ENCODE assay signal across 1 cellular context in the genomic region with DNA sequence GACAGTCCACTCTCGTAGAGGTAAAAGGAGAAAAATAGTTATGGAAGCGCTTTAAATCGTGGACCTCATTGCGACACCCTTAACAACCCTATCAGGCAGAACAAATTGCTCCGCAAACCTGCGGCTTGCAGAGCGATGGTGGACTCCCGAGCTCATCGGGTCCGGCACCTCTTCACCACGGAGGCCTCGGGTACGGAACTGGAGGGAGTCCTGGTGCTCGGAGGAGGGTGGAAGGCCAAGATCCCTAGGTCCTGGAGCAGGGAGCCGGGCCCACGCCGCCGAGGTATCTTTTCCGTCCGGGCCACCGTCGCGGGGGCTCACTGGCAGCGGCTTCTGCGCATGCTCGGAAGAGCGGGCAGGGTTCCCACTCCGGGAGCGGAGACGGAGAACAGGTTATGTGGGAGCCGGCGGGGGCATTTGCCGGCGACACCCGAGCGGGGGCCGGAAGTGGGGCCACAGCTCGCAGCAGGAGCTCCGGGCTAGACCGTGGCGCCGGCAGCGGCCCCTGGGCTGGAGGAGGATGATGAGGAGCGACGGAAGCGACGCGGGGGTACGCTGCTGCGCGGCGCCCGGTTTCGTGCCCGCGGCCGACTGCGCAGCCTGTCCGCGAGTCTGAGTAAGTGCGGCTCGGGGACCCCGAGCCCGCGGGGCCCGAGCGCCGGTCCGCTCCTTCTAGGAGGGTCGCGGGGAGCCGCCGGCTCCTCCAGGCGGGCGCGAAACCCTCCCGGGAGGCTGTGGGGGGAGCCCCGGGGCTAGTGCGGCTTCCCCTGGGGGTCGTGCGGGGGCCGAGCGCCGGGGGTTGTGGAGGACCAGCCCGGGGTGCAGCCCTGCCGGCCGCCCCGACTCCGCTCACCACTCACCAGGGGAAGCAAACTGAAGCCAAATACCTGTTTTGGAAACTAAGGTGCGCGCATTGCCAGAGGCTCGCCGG.
TF ChIP-seq lines count a peak whose summit lies in the region.

A gene (plus strand): TSS at position 349 of the 931 bp plus-strand sequence. CDS start 10,827 bp downstream, outside the sequence.

TF ChIP-seq in HepG2, 621 proteins besides CTCF, POLR2A, EP300 and RAD21 (continued from another document and continues in another):
- TF ChIP-seq, protein P1, sequence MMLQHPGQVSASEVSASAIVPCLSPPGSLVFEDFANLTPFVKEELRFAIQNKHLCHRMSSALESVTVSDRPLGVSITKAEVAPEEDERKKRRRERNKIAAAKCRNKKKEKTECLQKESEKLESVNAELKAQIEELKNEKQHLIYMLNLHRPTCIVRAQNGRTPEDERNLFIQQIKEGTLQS (CRISPR knock-in tag; IDR thresholded peaks at IDR 0.05), result no peak
- no peak for TF ChIP-seq SP1 (IDR thresholded peaks at IDR 0.05)
- TF ChIP-seq SP1 (CRISPR knock-in tag; IDR thresholded peaks at IDR 0.05), result 0 out of 2 replicates have a peak, but pooled peaks have one; percentile 7
- TF ChIP-seq SRSF9 (IDR thresholded peaks at IDR 0.05; ENCODE audit: borderline replicate concordance, insufficient read depth, low read depth, low read length, poor library complexity, severe bottlenecking), result no peak
- no peak for TF ChIP-seq ZNF160 (CRISPR knock-in tag; IDR thresholded peaks at IDR 0.05)
- TF ChIP-seq SCMH1 (CRISPR knock-in tag; IDR thresholded peaks at IDR 0.05; ENCODE audit: borderline replicate concordance), result no peak
- TF ChIP-seq JUNB (CRISPR knock-in tag; IDR thresholded peaks at IDR 0.05; ENCODE audit: borderline replicate concordance), result no peak
- TF ChIP-seq, protein P2, sequence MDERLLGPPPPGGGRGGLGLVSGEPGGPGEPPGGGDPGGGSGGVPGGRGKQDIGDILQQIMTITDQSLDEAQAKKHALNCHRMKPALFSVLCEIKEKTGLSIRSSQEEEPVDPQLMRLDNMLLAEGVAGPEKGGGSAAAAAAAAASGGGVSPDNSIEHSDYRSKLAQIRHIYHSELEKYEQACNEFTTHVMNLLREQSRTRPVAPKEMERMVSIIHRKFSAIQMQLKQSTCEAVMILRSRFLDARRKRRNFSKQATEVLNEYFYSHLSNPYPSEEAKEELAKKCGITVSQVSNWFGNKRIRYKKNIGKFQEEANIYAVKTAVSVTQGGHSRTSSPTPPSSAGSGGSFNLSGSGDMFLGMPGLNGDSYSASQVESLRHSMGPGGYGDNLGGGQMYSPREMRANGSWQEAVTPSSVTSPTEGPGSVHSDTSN (CRISPR knock-in tag; IDR thresholded peaks at IDR 0.05), result no peak
- TF ChIP-seq MXI1 (IDR thresholded peaks at IDR 0.05; ENCODE audit: borderline replicate concordance, low read depth, low read length), result peak; percentile 64; the same call in 1 of the 3 replicates
- TF ChIP-seq ZNF331 (CRISPR knock-in tag; IDR thresholded peaks at IDR 0.05), result peak; percentile 63; the same call in 1 of the 2 replicates
- no peak for TF ChIP-seq PLRG1 (conservative IDR thresholded peaks at IDR 0.05)
- TF ChIP-seq TBX2 (CRISPR knock-in tag; IDR thresholded peaks at IDR 0.05; ENCODE audit: borderline replicate concordance), result peak; percentile 67
- TF ChIP-seq, protein P3, sequence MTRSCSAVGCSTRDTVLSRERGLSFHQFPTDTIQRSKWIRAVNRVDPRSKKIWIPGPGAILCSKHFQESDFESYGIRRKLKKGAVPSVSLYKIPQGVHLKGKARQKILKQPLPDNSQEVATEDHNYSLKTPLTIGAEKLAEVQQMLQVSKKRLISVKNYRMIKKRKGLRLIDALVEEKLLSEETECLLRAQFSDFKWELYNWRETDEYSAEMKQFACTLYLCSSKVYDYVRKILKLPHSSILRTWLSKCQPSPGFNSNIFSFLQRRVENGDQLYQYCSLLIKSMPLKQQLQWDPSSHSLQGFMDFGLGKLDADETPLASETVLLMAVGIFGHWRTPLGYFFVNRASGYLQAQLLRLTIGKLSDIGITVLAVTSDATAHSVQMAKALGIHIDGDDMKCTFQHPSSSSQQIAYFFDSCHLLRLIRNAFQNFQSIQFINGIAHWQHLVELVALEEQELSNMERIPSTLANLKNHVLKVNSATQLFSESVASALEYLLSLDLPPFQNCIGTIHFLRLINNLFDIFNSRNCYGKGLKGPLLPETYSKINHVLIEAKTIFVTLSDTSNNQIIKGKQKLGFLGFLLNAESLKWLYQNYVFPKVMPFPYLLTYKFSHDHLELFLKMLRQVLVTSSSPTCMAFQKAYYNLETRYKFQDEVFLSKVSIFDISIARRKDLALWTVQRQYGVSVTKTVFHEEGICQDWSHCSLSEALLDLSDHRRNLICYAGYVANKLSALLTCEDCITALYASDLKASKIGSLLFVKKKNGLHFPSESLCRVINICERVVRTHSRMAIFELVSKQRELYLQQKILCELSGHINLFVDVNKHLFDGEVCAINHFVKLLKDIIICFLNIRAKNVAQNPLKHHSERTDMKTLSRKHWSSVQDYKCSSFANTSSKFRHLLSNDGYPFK (CRISPR knock-in tag; IDR thresholded peaks at IDR 0.05; ENCODE audit: borderline replicate concordance), result peak; percentile 77; the same call in 1 of the 2 replicates
- TF ChIP-seq, protein P4, sequence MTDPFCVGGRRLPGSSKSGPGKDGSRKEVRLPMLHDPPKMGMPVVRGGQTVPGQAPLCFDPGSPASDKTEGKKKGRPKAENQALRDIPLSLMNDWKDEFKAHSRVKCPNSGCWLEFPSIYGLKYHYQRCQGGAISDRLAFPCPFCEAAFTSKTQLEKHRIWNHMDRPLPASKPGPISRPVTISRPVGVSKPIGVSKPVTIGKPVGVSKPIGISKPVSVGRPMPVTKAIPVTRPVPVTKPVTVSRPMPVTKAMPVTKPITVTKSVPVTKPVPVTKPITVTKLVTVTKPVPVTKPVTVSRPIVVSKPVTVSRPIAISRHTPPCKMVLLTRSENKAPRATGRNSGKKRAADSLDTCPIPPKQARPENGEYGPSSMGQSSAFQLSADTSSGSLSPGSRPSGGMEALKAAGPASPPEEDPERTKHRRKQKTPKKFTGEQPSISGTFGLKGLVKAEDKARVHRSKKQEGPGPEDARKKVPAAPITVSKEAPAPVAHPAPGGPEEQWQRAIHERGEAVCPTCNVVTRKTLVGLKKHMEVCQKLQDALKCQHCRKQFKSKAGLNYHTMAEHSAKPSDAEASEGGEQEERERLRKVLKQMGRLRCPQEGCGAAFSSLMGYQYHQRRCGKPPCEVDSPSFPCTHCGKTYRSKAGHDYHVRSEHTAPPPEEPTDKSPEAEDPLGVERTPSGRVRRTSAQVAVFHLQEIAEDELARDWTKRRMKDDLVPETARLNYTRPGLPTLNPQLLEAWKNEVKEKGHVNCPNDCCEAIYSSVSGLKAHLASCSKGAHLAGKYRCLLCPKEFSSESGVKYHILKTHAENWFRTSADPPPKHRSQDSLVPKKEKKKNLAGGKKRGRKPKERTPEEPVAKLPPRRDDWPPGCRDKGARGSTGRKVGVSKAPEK (CRISPR knock-in tag; IDR thresholded peaks at IDR 0.05; ENCODE audit: borderline replicate concordance), result no peak
- no peak for TF ChIP-seq ZFP90 (CRISPR knock-in tag; IDR thresholded peaks at IDR 0.05; ENCODE audit: borderline replicate concordance)
- TF ChIP-seq, protein P5, sequence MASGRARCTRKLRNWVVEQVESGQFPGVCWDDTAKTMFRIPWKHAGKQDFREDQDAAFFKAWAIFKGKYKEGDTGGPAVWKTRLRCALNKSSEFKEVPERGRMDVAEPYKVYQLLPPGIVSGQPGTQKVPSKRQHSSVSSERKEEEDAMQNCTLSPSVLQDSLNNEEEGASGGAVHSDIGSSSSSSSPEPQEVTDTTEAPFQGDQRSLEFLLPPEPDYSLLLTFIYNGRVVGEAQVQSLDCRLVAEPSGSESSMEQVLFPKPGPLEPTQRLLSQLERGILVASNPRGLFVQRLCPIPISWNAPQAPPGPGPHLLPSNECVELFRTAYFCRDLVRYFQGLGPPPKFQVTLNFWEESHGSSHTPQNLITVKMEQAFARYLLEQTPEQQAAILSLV (CRISPR knock-in tag; IDR thresholded peaks at IDR 0.05; ENCODE audit: borderline replicate concordance), result peak; percentile 51; the same call in 1 of the 2 replicates
- TF ChIP-seq ZNF841 (CRISPR knock-in tag; IDR thresholded peaks at IDR 0.05; ENCODE audit: borderline replicate concordance), result peak; percentile 25; the same call in 1 of the 2 replicates
- TF ChIP-seq NKX3-1 (CRISPR knock-in tag; IDR thresholded peaks at IDR 0.05), result 0 out of 2 replicates have a peak, but pooled peaks have one; percentile 39
- TF ChIP-seq, protein P6, sequence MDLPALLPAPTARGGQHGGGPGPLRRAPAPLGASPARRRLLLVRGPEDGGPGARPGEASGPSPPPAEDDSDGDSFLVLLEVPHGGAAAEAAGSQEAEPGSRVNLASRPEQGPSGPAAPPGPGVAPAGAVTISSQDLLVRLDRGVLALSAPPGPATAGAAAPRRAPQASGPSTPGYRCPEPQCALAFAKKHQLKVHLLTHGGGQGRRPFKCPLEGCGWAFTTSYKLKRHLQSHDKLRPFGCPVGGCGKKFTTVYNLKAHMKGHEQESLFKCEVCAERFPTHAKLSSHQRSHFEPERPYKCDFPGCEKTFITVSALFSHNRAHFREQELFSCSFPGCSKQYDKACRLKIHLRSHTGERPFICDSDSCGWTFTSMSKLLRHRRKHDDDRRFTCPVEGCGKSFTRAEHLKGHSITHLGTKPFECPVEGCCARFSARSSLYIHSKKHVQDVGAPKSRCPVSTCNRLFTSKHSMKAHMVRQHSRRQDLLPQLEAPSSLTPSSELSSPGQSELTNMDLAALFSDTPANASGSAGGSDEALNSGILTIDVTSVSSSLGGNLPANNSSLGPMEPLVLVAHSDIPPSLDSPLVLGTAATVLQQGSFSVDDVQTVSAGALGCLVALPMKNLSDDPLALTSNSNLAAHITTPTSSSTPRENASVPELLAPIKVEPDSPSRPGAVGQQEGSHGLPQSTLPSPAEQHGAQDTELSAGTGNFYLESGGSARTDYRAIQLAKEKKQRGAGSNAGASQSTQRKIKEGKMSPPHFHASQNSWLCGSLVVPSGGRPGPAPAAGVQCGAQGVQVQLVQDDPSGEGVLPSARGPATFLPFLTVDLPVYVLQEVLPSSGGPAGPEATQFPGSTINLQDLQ (CRISPR knock-in tag; IDR thresholded peaks at IDR 0.05), result no peak
- no peak for TF ChIP-seq ZNF564 (CRISPR knock-in tag; IDR thresholded peaks at IDR 0.05)
- TF ChIP-seq TBX3 (IDR thresholded peaks at IDR 0.05; ENCODE audit: borderline replicate concordance), result no peak
- no peak for TF ChIP-seq ARNT (IDR thresholded peaks at IDR 0.05)
- TF ChIP-seq ZNF629 (CRISPR knock-in tag; conservative IDR thresholded peaks at IDR 0.05), result no peak
- TF ChIP-seq, protein P7, sequence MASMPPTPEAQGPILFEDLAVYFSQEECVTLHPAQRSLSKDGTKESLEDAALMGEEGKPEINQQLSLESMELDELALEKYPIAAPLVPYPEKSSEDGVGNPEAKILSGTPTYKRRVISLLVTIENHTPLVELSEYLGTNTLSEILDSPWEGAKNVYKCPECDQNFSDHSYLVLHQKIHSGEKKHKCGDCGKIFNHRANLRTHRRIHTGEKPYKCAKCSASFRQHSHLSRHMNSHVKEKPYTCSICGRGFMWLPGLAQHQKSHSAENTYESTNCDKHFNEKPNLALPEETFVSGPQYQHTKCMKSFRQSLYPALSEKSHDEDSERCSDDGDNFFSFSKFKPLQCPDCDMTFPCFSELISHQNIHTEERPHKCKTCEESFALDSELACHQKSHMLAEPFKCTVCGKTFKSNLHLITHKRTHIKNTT (CRISPR knock-in tag; IDR thresholded peaks at IDR 0.05), result no peak
- TF ChIP-seq NFKB2 (CRISPR knock-in tag; IDR thresholded peaks at IDR 0.05; ENCODE audit: borderline replicate concordance), result peak; percentile 78; the same call in 1 of the 2 replicates
- TF ChIP-seq, protein P8, sequence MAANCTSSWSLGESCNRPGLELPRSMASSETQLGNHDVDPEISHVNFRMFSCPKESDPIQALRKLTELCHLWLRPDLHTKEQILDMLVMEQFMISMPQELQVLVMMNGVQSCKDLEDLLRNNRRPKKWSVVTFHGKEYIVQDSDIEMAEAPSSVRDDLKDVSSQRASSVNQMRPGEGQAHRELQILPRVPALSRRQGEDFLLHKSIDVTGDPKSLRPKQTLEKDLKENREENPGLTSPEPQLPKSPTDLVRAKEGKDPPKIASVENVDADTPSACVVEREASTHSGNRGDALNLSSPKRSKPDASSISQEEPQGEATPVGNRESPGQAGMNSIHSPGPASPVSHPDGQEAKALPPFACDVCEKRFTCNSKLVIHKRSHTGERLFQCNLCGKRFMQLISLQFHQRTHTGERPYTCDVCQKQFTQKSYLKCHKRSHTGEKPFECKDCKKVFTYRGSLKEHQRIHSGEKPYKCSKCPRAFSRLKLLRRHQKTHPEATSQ (CRISPR knock-in tag; IDR thresholded peaks at IDR 0.05; ENCODE audit: borderline replicate concordance), result 0 out of 2 replicates have a peak, but pooled peaks have one; percentile 56
- TF ChIP-seq, protein P9, sequence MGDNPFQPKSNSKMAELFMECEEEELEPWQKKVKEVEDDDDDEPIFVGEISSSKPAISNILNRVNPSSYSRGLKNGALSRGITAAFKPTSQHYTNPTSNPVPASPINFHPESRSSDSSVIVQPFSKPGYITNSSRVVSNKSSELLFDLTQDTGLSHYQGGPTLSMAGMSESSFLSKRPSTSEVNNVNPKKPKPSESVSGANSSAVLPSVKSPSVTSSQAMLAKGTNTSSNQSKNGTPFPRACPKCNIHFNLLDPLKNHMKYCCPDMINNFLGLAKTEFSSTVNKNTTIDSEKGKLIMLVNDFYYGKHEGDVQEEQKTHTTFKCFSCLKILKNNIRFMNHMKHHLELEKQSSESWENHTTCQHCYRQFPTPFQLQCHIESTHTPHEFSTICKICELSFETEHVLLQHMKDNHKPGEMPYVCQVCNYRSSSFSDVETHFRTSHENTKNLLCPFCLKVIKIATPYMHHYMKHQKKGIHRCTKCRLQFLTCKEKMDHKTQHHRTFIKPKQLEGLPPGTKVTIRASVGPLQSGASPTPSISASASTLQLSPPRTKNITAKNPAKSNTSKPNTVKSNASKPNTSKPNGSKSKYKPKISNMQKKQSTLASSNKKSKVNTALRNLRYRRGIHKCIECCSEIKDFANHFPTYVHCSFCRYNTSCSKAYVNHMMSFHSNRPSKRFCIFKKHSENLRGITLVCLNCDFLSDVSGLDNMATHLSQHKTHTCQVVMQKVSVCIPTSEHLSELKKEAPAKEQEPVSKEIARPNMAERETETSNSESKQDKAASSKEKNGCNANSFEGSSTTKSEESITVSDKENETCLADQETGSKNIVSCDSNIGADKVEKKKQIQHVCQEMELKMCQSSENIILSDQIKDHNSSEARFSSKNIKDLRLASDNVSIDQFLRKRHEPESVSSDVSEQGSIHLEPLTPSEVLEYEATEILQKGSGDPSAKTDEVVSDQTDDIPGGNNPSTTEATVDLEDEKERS (CRISPR knock-in tag; IDR thresholded peaks at IDR 0.05), result peak; percentile 90
- no peak for TF ChIP-seq SMARCC2 (IDR thresholded peaks at IDR 0.05)
- TF ChIP-seq ZNF431 (CRISPR knock-in tag; IDR thresholded peaks at IDR 0.05; ENCODE audit: borderline replicate concordance, low read depth), result no peak
- no peak; the same call in 1 of the 2 replicates for TF ChIP-seq ZNF350 (CRISPR knock-in tag; IDR thresholded peaks at IDR 0.05; ENCODE audit: borderline replicate concordance, low read depth)
- TF ChIP-seq ZNF12 (CRISPR knock-in tag; IDR thresholded peaks at IDR 0.05), result peak; percentile 55
- TF ChIP-seq, protein P10, sequence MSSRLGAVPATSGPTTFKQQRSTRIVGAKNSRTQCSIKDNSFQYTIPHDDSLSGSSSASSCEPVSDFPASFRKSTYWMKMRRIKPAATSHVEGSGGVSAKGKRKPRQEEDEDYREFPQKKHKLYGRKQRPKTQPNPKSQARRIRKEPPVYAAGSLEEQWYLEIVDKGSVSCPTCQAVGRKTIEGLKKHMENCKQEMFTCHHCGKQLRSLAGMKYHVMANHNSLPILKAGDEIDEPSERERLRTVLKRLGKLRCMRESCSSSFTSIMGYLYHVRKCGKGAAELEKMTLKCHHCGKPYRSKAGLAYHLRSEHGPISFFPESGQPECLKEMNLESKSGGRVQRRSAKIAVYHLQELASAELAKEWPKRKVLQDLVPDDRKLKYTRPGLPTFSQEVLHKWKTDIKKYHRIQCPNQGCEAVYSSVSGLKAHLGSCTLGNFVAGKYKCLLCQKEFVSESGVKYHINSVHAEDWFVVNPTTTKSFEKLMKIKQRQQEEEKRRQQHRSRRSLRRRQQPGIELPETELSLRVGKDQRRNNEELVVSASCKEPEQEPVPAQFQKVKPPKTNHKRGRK (CRISPR knock-in tag; IDR thresholded peaks at IDR 0.05), result no peak; the same call in 1 of the 2 replicates
